In genomic region chr10:45581497-45582385, GRCh38 we compare ENCODE assay signal across 1 cellular context.
TF ChIP-seq lines count a peak whose summit lies in the region.

No MANE protein-coding gene starts in this region.

TF ChIP-seq in K562, 482 proteins besides CTCF, POLR2A, EP300 and RAD21 (continued from another document):
- TF ChIP-seq TCF3 (CRISPR knock-in tag; IDR thresholded peaks at IDR 0.05) (peak; percentile 29; the same call in 1 of the 2 replicates), ZBTB2 (IDR thresholded peaks at IDR 0.05) (no peak), ATF3 (IDR thresholded peaks at IDR 0.05) (peak; percentile 52), ATF3 (CRISPR knock-in tag; conservative IDR thresholded peaks at IDR 0.05) (no peak), ZNF583 (CRISPR knock-in tag; IDR thresholded peaks at IDR 0.05) (no peak), ARID1B (IDR thresholded peaks at IDR 0.05) (peak; percentile 59), GTF2E2 (tag; IDR thresholded peaks at IDR 0.05) (no peak), ZNF766 (CRISPR knock-in tag; conservative IDR thresholded peaks at IDR 0.05) (0 out of 2 replicates have a peak, but pooled peaks have one; percentile 22), FUS (optimal IDR thresholded peaks at IDR 0.05; ENCODE audit: low read depth, low read length) (no peak), SPI1 (IDR thresholded peaks at IDR 0.05; ENCODE audit: borderline replicate concordance, low read depth, low read length) (no peak), RUNX1 (IDR thresholded peaks at IDR 0.05; ENCODE audit: low read depth) (no peak)
